Comparison of ENCODE assay signal across 1 cellular context in the genomic region with DNA sequence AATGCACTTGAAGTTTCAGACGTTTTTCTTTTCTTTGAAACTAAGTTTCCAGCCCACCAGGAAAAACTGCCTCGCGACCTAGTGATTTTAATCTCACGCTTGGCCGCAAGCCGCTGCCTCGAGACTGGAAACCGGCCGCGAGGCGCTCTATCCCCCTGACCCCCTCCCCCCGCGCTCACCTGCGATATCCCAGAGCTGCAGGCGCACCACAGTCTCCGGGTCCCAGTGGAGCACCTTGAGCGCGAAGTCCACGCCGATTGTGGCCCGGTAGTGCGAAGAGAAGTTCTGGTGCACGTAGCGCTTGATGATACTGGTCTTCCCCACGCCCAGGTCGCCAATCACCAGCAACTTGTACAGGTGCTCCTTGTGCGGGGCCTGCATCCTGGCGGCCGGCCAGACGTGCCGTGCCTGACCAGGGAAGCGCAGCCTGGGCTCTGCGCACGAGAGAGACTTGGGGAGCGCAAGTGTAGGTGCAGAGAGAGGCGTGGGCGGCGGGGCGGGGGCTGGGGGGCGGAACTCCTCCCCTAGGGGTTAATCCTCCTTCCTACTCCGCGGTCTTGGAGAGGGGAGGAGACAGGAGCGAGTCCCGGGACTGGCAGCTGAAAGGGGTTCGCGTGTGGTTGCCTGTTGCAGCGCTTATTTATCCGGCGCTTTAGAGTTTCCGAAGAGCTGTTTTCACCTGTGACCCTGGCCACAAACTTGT.
TF ChIP-seq lines count a peak whose summit lies in the region.

A gene (minus strand): TSS at position 440 of the 703 bp plus-strand sequence. CDS start 59 bp downstream, at position 381.

TF ChIP-seq in Ishikawa, 13 proteins besides CTCF, POLR2A, EP300 and RAD21 (continued from another document):
- TF ChIP-seq, protein P1, sequence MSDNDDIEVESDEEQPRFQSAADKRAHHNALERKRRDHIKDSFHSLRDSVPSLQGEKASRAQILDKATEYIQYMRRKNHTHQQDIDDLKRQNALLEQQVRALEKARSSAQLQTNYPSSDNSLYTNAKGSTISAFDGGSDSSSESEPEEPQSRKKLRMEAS (IDR thresholded peaks at IDR 0.05) = peak; percentile 86
- TF ChIP-seq FOXM1 (IDR thresholded peaks at IDR 0.05; ENCODE audit: borderline replicate concordance, low read depth) (no peak), ZBTB7A (IDR thresholded peaks at IDR 0.05; ENCODE audit: low read depth) (0 out of 2 replicates have a peak, but pooled peaks have one; percentile 40)
